In genomic region chr18:55778731-55779460, GRCh38 we compare ENCODE assay signal across 8 cellular contexts.
A peak's percentile ranks its signal among the peaks of the same experiment; 100 is the strongest.
DNase-seq lines count a peak whose midpoint lies in the region; ATAC-seq and TF ChIP-seq lines count a peak whose summit lies in the region.

No MANE protein-coding gene starts in this region.

- no peaks in the 10 kb centered on the region for H3K79me2 ChIP-seq in OCI-LY1 (ENCODE audit: insufficient read depth, low read length)

- H3K9ac ChIP-seq in OCI-LY1 (ENCODE audit: low read length) (no peak overlapping the region), endocrine pancreas (ENCODE audit: control insufficient read depth, insufficient read depth, low read length) (no peak overlapping the region)

- no peak for DNase-seq in activated naive CD4-positive, alpha-beta T cell treated with anti-CD3 and anti-CD28 coated beads for 36 hours
- no peak for DNase-seq in activated naive CD4-positive, alpha-beta T cell treated with anti-CD3 and anti-CD28 coated beads, Interleukin-2, amount 50 U/mL, for 72 hours (ENCODE audit: low spot score in 2 of 2)
- peak; percentile 71 for DNase-seq in naive B cell
- DNase-seq in activated CD8-positive, alpha-beta memory T cell treated with anti-CD3 and anti-CD28 coated beads, Interleukin-2, amount 50 U/mL, for 4 hours, result no peak
- no peak for DNase-seq in T-helper 9 cell

- H4K20me1 ChIP-seq in OCI-LY1 (ENCODE audit: insufficient read depth, low read length), result no peaks in the 10 kb centered on the region

- H3K4me1 Mint-ChIP-seq in activated naive CD4-positive, alpha-beta T cell treated with anti-CD3 and anti-CD28 coated beads for 36 hours (ENCODE audit: low read depth), result peaks cover 2% of the 10 kb centered on the region
- peaks cover 21 to 26% (median 23%) of the 10 kb centered on the region in 3 donors for H3K4me1 Mint-ChIP-seq in naive B cell

- ATAC-seq in activated naive CD4-positive, alpha-beta T cell treated with anti-CD3 and anti-CD28 coated beads, Interleukin-2, amount 50 U/mL, for 72 hours, result no peak
- ATAC-seq in naive B cell (ENCODE audit: low read depth in 2 of 2), result peak; percentile 51 to 55
- ATAC-seq in GM19023 (IDR thresholded peaks at IDR 0.05; ENCODE audit: unreplicated experiment), result no peak

- peaks cover 3% of the 10 kb centered on the region for H3K9me3 Mint-ChIP-seq in activated naive CD4-positive, alpha-beta T cell treated with anti-CD3 and anti-CD28 coated beads for 36 hours
- H3K9me3 Mint-ChIP-seq in activated naive CD4-positive, alpha-beta T cell treated with anti-CD3 and anti-CD28 coated beads, Interleukin-2, amount 50 U/mL, for 72 hours, result peaks cover 0 to 5% of the 10 kb centered on the region in 2 donors
- no peaks in the 10 kb centered on the region for H3K9me3 Mint-ChIP-seq in naive B cell

- no peak overlapping the region for H2AFZ ChIP-seq in OCI-LY1 (ENCODE audit: low read length)

- H3K4me3 Mint-ChIP-seq in activated naive CD4-positive, alpha-beta T cell treated with anti-CD3 and anti-CD28 coated beads for 36 hours, result peak overlapping the region; percentile 47
- H3K4me3 Mint-ChIP-seq in naive B cell, result peak overlapping the region; percentile 88 to 98 (median 90)

- CTCF ChIA-PET in activated naive CD4-positive, alpha-beta T cell treated with anti-CD3 and anti-CD28 coated beads for 36 hours (lab: Charles Lee), result interaction anchor here (1.0 kb wide), 1 partner anchor 10 kb away, joined by 3 read pairs; no protein-coding TSS in a partner anchor

- no peaks in the 10 kb centered on the region for H3K9me2 ChIP-seq in OCI-LY1 (ENCODE audit: low read depth, low read length)

- intact Hi-C loops in activated naive CD4-positive, alpha-beta T cell treated with anti-CD3 and anti-CD28 coated beads for 36 hours (cut with micrococcal nuclease), result no loop called here

- H3K4me2 ChIP-seq in OCI-LY1 (ENCODE audit: low read length), result 0 out of 2 replicates have a peak overlapping the region, but pooled peaks have one; percentile 9

- H3K27ac ChIP-seq in OCI-LY1 (ENCODE audit: low read depth, low read length, poor library complexity, severe bottlenecking), result no peak overlapping the region

- H3K27me3 ChIP-seq in OCI-LY1 (ENCODE audit: insufficient read depth, low read length), result no peaks in the 10 kb centered on the region
- H3K27me3 ChIP-seq in endocrine pancreas (ENCODE audit: control insufficient read depth, insufficient read depth, low read length), result no peaks in the 10 kb centered on the region

- H3K4me1 ChIP-seq in OCI-LY1 (ENCODE audit: insufficient read depth, low read length, severe bottlenecking) (no peaks in the 10 kb centered on the region), endocrine pancreas (ENCODE audit: control insufficient read depth, insufficient read depth, low read length) (no peaks in the 10 kb centered on the region)

- H3K27ac Mint-ChIP-seq in activated naive CD4-positive, alpha-beta T cell treated with anti-CD3 and anti-CD28 coated beads for 36 hours, result no peak overlapping the region
- H3K27ac Mint-ChIP-seq in activated naive CD4-positive, alpha-beta T cell treated with anti-CD3 and anti-CD28 coated beads, Interleukin-2, amount 50 U/mL, for 72 hours, result no peak overlapping the region
- H3K27ac Mint-ChIP-seq in naive B cell, result peak overlapping the region; percentile 81 to 97 (median 95)

- H3K4me3 ChIP-seq in OCI-LY1 (ENCODE audit: low read depth, low read length, poor library complexity, severe bottlenecking) (no peak overlapping the region), endocrine pancreas (ENCODE audit: control insufficient read depth, insufficient read depth, low read length) (peak overlapping the region; percentile 59)

- H3F3A ChIP-seq in OCI-LY1 (ENCODE audit: insufficient read depth, low read length), result no peaks in the 10 kb centered on the region

- no peak for TF ChIP-seq CTCF in OCI-LY1 (IDR thresholded peaks at IDR 0.05; ENCODE audit: low read length)

- H3K9me3 ChIP-seq in OCI-LY1 (ENCODE audit: low read length), result no peaks in the 10 kb centered on the region
- H3K9me3 ChIP-seq in endocrine pancreas (ENCODE audit: control insufficient read depth, low read length), result no peaks in the 10 kb centered on the region

- peaks cover 50% of the 10 kb centered on the region for H3K27me3 Mint-ChIP-seq in activated naive CD4-positive, alpha-beta T cell treated with anti-CD3 and anti-CD28 coated beads for 36 hours (ENCODE audit: low read depth)
- H3K27me3 Mint-ChIP-seq in naive B cell, result peaks cover 0 to 7% (median 0%) of the 10 kb centered on the region in 3 donors

- no peaks in the 10 kb centered on the region for H3K36me3 Mint-ChIP-seq in activated naive CD4-positive, alpha-beta T cell treated with anti-CD3 and anti-CD28 coated beads for 36 hours (ENCODE audit: low read depth)
- H3K36me3 Mint-ChIP-seq in activated naive CD4-positive, alpha-beta T cell treated with anti-CD3 and anti-CD28 coated beads, Interleukin-2, amount 50 U/mL, for 72 hours, result no peaks in the 10 kb centered on the region
- no peaks in the 10 kb centered on the region for H3K36me3 Mint-ChIP-seq in naive B cell

- H3K36me3 ChIP-seq in OCI-LY1 (ENCODE audit: insufficient read depth, low read length) (no peaks in the 10 kb centered on the region), endocrine pancreas (ENCODE audit: control insufficient read depth, insufficient read depth, low read length) (no peaks in the 10 kb centered on the region)

Comparison
In these comparisons a context has a peak if more than half of its experiments do, and no peak if none do; other contexts are left out.
1. H3K27ac Mint-ChIP-seq: peak in naive B cell (6 of 6); none in activated naive CD4-positive, alpha-beta T cell treated with anti-CD3 and anti-CD28 coated beads for 36 hours (single experiment) and activated naive CD4-positive, alpha-beta T cell treated with anti-CD3 and anti-CD28 coated beads, Interleukin-2, amount 50 U/mL, for 72 hours (0 of 2).
2. ATAC-seq: peak in naive B cell (2 of 2); none in activated naive CD4-positive, alpha-beta T cell treated with anti-CD3 and anti-CD28 coated beads, Interleukin-2, amount 50 U/mL, for 72 hours (0 of 2) and GM19023 (single experiment).